ENCODE assay signal across 8 cellular contexts in genomic region chr15:22978691-22979068, GRCh38. TPM values are rescaled to one million over a fixed set of nuclear protein-coding genes. Genes with fewer than 3 reads are reported as not detected.
DNase-seq lines count a peak whose midpoint lies in the region; ATAC-seq and TF ChIP-seq lines count a peak whose summit lies in the region.

No MANE protein-coding gene starts in this region.

- WGBS in testis, 2 donors: 25 to 45% methylated on average over 7 of the region's 7 CpGs

- H3K27ac Mint-ChIP-seq in activated CD4-positive, alpha-beta T cell treated with anti-CD3 and anti-CD28 coated beads, Interleukin-2, amount 10 ng/mL, durations not matched to agents 7 days and 5 days: no peak overlapping the region
- no peak overlapping the region for H3K27ac Mint-ChIP-seq in activated T-helper 17 cell treated with anti-CD3 and anti-CD28 coated beads, Interleukin-2, amount 50 U/mL, for 72 hours
- no peak overlapping the region for H3K27ac Mint-ChIP-seq in immature natural killer cell

- ATAC-seq in activated T-helper 17 cell treated with anti-CD3 and anti-CD28 coated beads, Interleukin-2, amount 50 U/mL, for 72 hours (replicated peaks): no peak
- no peak for ATAC-seq in GM19467 (IDR thresholded peaks at IDR 0.05; ENCODE audit: unreplicated experiment)

- H3K4me1 ChIP-seq in testis: peaks cover 3% of the 10 kb centered on the region

- DNase-seq in activated CD4-positive, alpha-beta T cell treated with anti-CD3 and anti-CD28 coated beads, Interleukin-2, amount 10 ng/mL, durations not matched to agents 7 days and 5 days: no peak
- no peak for DNase-seq in activated CD4-positive, alpha-beta T cell treated with anti-CD3 and anti-CD28 coated beads for 48 hours
- DNase-seq in immature natural killer cell: no peak
- DNase-seq in testis: no peak
- no peak for DNase-seq in NCI-H226
- DNase-seq in AML-193 (lab: John Stamatoyannopoulos, UW): no peak

- peak overlapping the region; percentile 87 to 96 for H3K4me3 ChIP-seq in testis

- H3K36me3 Mint-ChIP-seq in activated CD4-positive, alpha-beta T cell treated with anti-CD3 and anti-CD28 coated beads, Interleukin-2, amount 10 ng/mL, durations not matched to agents 7 days and 5 days (ENCODE audit: low read depth): no peaks in the 10 kb centered on the region
- H3K36me3 Mint-ChIP-seq in activated T-helper 17 cell treated with anti-CD3 and anti-CD28 coated beads, Interleukin-2, amount 50 U/mL, for 72 hours (ENCODE audit: low read depth): peaks cover 5% of the 10 kb centered on the region
- H3K36me3 Mint-ChIP-seq in immature natural killer cell: no peaks in the 10 kb centered on the region

- H3K27me3 ChIP-seq in testis: no peaks in the 10 kb centered on the region

- no peaks in the 10 kb centered on the region for H3K9me3 Mint-ChIP-seq in activated CD4-positive, alpha-beta T cell treated with anti-CD3 and anti-CD28 coated beads, Interleukin-2, amount 10 ng/mL, durations not matched to agents 7 days and 5 days
- H3K9me3 Mint-ChIP-seq in activated T-helper 17 cell treated with anti-CD3 and anti-CD28 coated beads, Interleukin-2, amount 50 U/mL, for 72 hours: no peaks in the 10 kb centered on the region
- peaks cover 0 to 3% (median 0%) of the 10 kb centered on the region in 6 donors for H3K9me3 Mint-ChIP-seq in immature natural killer cell

- no peak for TF ChIP-seq CTCF in testis (IDR thresholded peaks at IDR 0.05)

- peak overlapping the region; percentile 78 for H3K4me3 Mint-ChIP-seq in activated CD4-positive, alpha-beta T cell treated with anti-CD3 and anti-CD28 coated beads, Interleukin-2, amount 10 ng/mL, durations not matched to agents 7 days and 5 days
- H3K4me3 Mint-ChIP-seq in activated T-helper 17 cell treated with anti-CD3 and anti-CD28 coated beads, Interleukin-2, amount 50 U/mL, for 72 hours: peak overlapping the region; percentile 94
- peak overlapping the region; percentile 84 to 95 (median 85) for H3K4me3 Mint-ChIP-seq in immature natural killer cell

- H3K27ac ChIP-seq in testis: no peak overlapping the region

- H3K27me3 Mint-ChIP-seq in activated CD4-positive, alpha-beta T cell treated with anti-CD3 and anti-CD28 coated beads, Interleukin-2, amount 10 ng/mL, durations not matched to agents 7 days and 5 days: peaks cover 22% of the 10 kb centered on the region
- peaks cover 5% of the 10 kb centered on the region for H3K27me3 Mint-ChIP-seq in activated T-helper 17 cell treated with anti-CD3 and anti-CD28 coated beads, Interleukin-2, amount 50 U/mL, for 72 hours
- peaks cover 9 to 24% (median 10%) of the 10 kb centered on the region in 3 donors for H3K27me3 Mint-ChIP-seq in immature natural killer cell (ENCODE audit: low read depth in 3 of 3)

- intact Hi-C loops in testis (cut with DNase I; ENCODE audit: low total_unique reads): no loop called here

- TF ChIP-seq POLR2A in testis (IDR thresholded peaks at IDR 0.05): no peak

- CTCF ChIA-PET in activated CD4-positive, alpha-beta T cell treated with anti-CD3 and anti-CD28 coated beads, Interleukin-2, amount 10 ng/mL, durations not matched to agents 7 days and 5 days (lab: Charles Lee): no interaction called here

- no peaks in the 10 kb centered on the region for H3K9me3 ChIP-seq in testis

- H3K36me3 ChIP-seq in testis (ENCODE audit: low read depth, missing control alignments): no peaks in the 10 kb centered on the region

- H3K4me1 Mint-ChIP-seq in activated CD4-positive, alpha-beta T cell treated with anti-CD3 and anti-CD28 coated beads, Interleukin-2, amount 10 ng/mL, durations not matched to agents 7 days and 5 days: peaks cover 20% of the 10 kb centered on the region
- H3K4me1 Mint-ChIP-seq in activated T-helper 17 cell treated with anti-CD3 and anti-CD28 coated beads, Interleukin-2, amount 50 U/mL, for 72 hours: peaks cover 18% of the 10 kb centered on the region
- peaks cover 15 to 17% of the 10 kb centered on the region in 2 donors for H3K4me1 Mint-ChIP-seq in immature natural killer cell

- POLR2A ChIA-PET in activated CD4-positive, alpha-beta T cell treated with anti-CD3 and anti-CD28 coated beads, Interleukin-2, amount 10 ng/mL, durations not matched to agents 7 days and 5 days (lab: Charles Lee): no interaction called here

RNA-seq across cellular contexts. Expression of gene CYFIP1, which starts 1.5 kb away (rescaled TPM):
- 10 to 100 TPM; 14.6 to 16.3 TPM for total RNA-seq in activated CD4-positive, alpha-beta T cell treated with anti-CD3 and anti-CD28 coated beads, Interleukin-2, amount 10 ng/mL, durations not matched to agents 7 days and 5 days
- total RNA-seq in activated T-helper 17 cell treated with anti-CD3 and anti-CD28 coated beads, Interleukin-2, amount 50 U/mL, for 72 hours: 10 to 100 TPM; 34.3 to 39.5 TPM
- polyA plus RNA-seq in immature natural killer cell (1 to 10 TPM; 3.4 to 5.6 (median 3.7) TPM), testis (ENCODE audit: insufficient read depth, low read depth, low replicate concordance) (50.9 TPM)
- 100 to 1,000 TPM in 1 of 2 donors, 10 to 100 TPM in 1; 90.5 to 112 TPM for total RNA-seq in testis
